ENCODE assay signal across 8 cellular contexts in genomic region chr3:53129344-53129743, GRCh38. TPM values are rescaled to one million over a fixed set of nuclear protein-coding genes. Genes with fewer than 3 reads are reported as not detected.
A peak's percentile ranks its signal among the peaks of the same experiment; 100 is the strongest.
DNase-seq lines count a peak whose midpoint lies in the region; FAIRE-seq and TF ChIP-seq lines count a peak whose summit lies in the region.

No MANE protein-coding gene starts in this region.

- H3K4me3 ChIP-seq in SK-N-MC (peak overlapping the region; percentile 84), fibroblast of lung (replicated peaks in 1 of 4; ENCODE audit: control extremely low read depth in 1 of 4, insufficient read depth in 1 of 4, low read depth in 3 of 4, low read length in 4 of 4) (peak overlapping the region; percentile 93 to 98 (median 96)), retinal pigment epithelial cell (ENCODE audit: low read length) (peak overlapping the region; percentile 95)

- H3K27ac ChIP-seq in SK-N-MC (no peak overlapping the region), fibroblast of lung (ENCODE audit: insufficient read depth, low read length) (peak overlapping the region; percentile 88)

- peak; percentile 78 for FAIRE-seq in GM12891 (lab: Jason Lieb, UNC)

- H3K9ac ChIP-seq in SK-N-MC (ENCODE audit: insufficient read length) (peak overlapping the region; percentile 94), fibroblast of lung (ENCODE audit: insufficient read depth, low read length) (peak overlapping the region; percentile 88)

- H3K4me1 ChIP-seq in fibroblast of lung (ENCODE audit: control insufficient read depth, extremely low read depth, insufficient read depth, low read length) = peaks cover 11% of the 10 kb centered on the region

- no peaks in the 10 kb centered on the region for H4K20me1 ChIP-seq in fibroblast of lung (ENCODE audit: control insufficient read depth, extremely low read depth, insufficient read depth, low read length)

- H3K79me2 ChIP-seq in fibroblast of lung (ENCODE audit: control insufficient read depth, insufficient read depth, low read length) = peaks cover 19% of the 10 kb centered on the region

- TF ChIP-seq CTCF in fibroblast of lung (conservative IDR thresholded peaks at IDR 0.05 in 1 of 2, IDR thresholded peaks at IDR 0.05 in 1 of 2; ENCODE audit: low read depth in 1 of 2, low read length in 2 of 2) (no peak), retinal pigment epithelial cell (conservative IDR thresholded peaks at IDR 0.05; ENCODE audit: low read depth, low read length) (no peak)

- no peaks in the 10 kb centered on the region for H3K27me3 ChIP-seq in fibroblast of lung (ENCODE audit: control insufficient read depth, insufficient read depth, low read length)

- H3K9me3 ChIP-seq in SK-N-MC (ENCODE audit: low read depth, low read length) = no peaks in the 10 kb centered on the region
- H3K9me3 ChIP-seq in fibroblast of lung (ENCODE audit: control insufficient read depth, insufficient read depth, low read depth, low read length) = no peaks in the 10 kb centered on the region

- H3K4me2 ChIP-seq in fibroblast of lung (ENCODE audit: extremely low read depth, insufficient read depth, low read length) = peak overlapping the region; percentile 97

- no peak for TF ChIP-seq POLR2A in GM12891 (IDR thresholded peaks at IDR 0.05; ENCODE audit: low read depth, low read length)

- no peak overlapping the region for H2AFZ ChIP-seq in fibroblast of lung (ENCODE audit: low read length)

- DNase-seq in GM12891 (ENCODE audit: insufficient read length, low spot score) (no peak), SK-N-MC (ENCODE audit: low read depth, low spot score) (no peak), fibroblast of lung (ENCODE audit: low read depth in 2 of 2) (no peak), retinal pigment epithelial cell (ENCODE audit: low read depth) (no peak), GF-D8 (lab: John Stamatoyannopoulos, UW) (no peak), Kasumi-1 (lab: John Stamatoyannopoulos, UW) (no peak), iPS-NIHi7 (ENCODE audit: extremely low spot score) (no peak), retina (no peak)

- H3K36me3 ChIP-seq in SK-N-MC (ENCODE audit: insufficient read depth, low read length) (no peaks in the 10 kb centered on the region; the same call in 1 of the 2 replicates), fibroblast of lung (ENCODE audit: control insufficient read depth, insufficient read depth, low read length) (no peaks in the 10 kb centered on the region)

TF ChIP-seq in GM12891, 5 proteins besides CTCF, POLR2A, EP300 and RAD21:
- TF ChIP-seq TAF1 (IDR thresholded peaks at IDR 0.05; ENCODE audit: low read depth, low read length) (no peak), PAX5 (IDR thresholded peaks at IDR 0.05; ENCODE audit: insufficient read depth, low read length, severe bottlenecking) (no peak), SPI1 (IDR thresholded peaks at IDR 0.05; ENCODE audit: low read depth, low read length) (no peak), POU2F2 (IDR thresholded peaks at IDR 0.05; ENCODE audit: low read depth, low read length) (no peak)

RNA-seq across cellular contexts. Expression of gene RFT1, which starts 0.9 kb away (rescaled TPM):
- polyA plus RNA-seq in GM12891 (2012; ENCODE audit: low read depth, missing spikeins) = 20.5 TPM
- 9.0 and 9.7 TPM in 2 replicates for total RNA-seq in fibroblast of lung
- 20.5 and 25.2 TPM in 2 replicates for polyA plus RNA-seq in fibroblast of lung
- 18.2 and 25.3 TPM in 2 replicates for polyA plus RNA-seq in fibroblast of lung (2012)
- 60.2 and 86.6 TPM in 2 replicates for polyA minus RNA-seq in fibroblast of lung (ENCODE audit: low replicate concordance)

RNA-seq across cellular contexts. Expression of gene PRKCD, which starts 31.7 kb away (rescaled TPM):
- 47.7 TPM for polyA plus RNA-seq in GM12891 (2012; ENCODE audit: low read depth, missing spikeins)
- 1.0 and 3.8 TPM in 2 replicates for total RNA-seq in fibroblast of lung
- 21.2 and 23.2 TPM in 2 replicates for polyA plus RNA-seq in fibroblast of lung
- 15.7 and 16.8 TPM in 2 replicates for polyA plus RNA-seq in fibroblast of lung (2012)
- polyA minus RNA-seq in fibroblast of lung (ENCODE audit: low replicate concordance) = 22.1 and 26.2 TPM in 2 replicates
